ENCODE assay signal across 7 cellular contexts in genomic region chr19:49676136-49676689, GRCh38. TPM values are rescaled to one million over a fixed set of nuclear protein-coding genes. Genes with fewer than 3 reads are reported as not detected.
A peak's percentile ranks its signal among the peaks of the same experiment; 100 is the strongest.
DNase-seq lines count a peak whose midpoint lies in the region; TF ChIP-seq lines count a peak whose summit lies in the region.

No MANE protein-coding gene starts in this region.

- POLR2A ChIA-PET in SK-N-SH (lab: Yijun Ruan, JAX): interaction anchor here (1.0 to 2.2 kb wide), 8 partner anchors 10 to 214 kb away, joined by 3 to 15 read pairs (median 7); partner anchors contain the start of genes BCL2L12, CPT1C, IRF3 and NOSIP

- TF ChIP-seq CTCF in SK-N-SH (IDR thresholded peaks at IDR 0.05) (no peak), lower leg skin (IDR thresholded peaks at IDR 0.05) (peak in 1 of 3 donors; percentile 8), stomach (IDR thresholded peaks at IDR 0.05) (no peak)

- DNase-seq in ELF-1 (ENCODE audit: low read depth, low spot score) (peak; percentile 96), GM23248 (peak; percentile 93), NAMALWA (ENCODE audit: low spot score) (peak; percentile 90), SK-N-SH (peak; percentile 83), lower leg skin (ENCODE audit: low spot score in 2 of 2) (peak; percentile 84 to 97), stomach (peak; percentile 84)

- WGBS in GM23248 (ENCODE audit: low coverage in 1 of 2, low lambda C conversion rate in 2 of 2, missing lambda C conversion rate in 2 of 2), 2 experiments: 6 to 7% methylated on average over 22 of the region's 22 CpGs
- 12% methylated on average over 22 of the region's 22 CpGs for WGBS in SK-N-SH (ENCODE audit: low lambda C conversion rate)
- WGBS in lower leg skin, 2 donors: 2 to 5% methylated on average over 22 of the region's 22 CpGs
- WGBS in stomach, 5 donors: 1 to 5% (median 2%) methylated on average over 22 of the region's 22 CpGs

- H2AFZ ChIP-seq in GM23248 (peak overlapping the region; percentile 93), SK-N-SH (ENCODE audit: low read depth) (peak overlapping the region; percentile 84; the same call in 1 of the 2 replicates)

- H3K9ac ChIP-seq in GM23248: peak overlapping the region; percentile 87
- peak overlapping the region; percentile 73 for H3K9ac ChIP-seq in SK-N-SH
- peak overlapping the region; percentile 71 to 73 for H3K9ac ChIP-seq in duodenal mucosa (ENCODE audit: low read depth in 1 of 2, low read length in 2 of 2)

- TF ChIP-seq RAD21 in SK-N-SH (IDR thresholded peaks at IDR 0.05; ENCODE audit: low read length): no peak

- TF ChIP-seq EP300 in SK-N-SH (IDR thresholded peaks at IDR 0.05; ENCODE audit: borderline replicate concordance in 1 of 2, low read depth in 1 of 2, low read length in 1 of 2) (peak; percentile 15 to 44; a peak in 1 of 4 replicates), stomach (IDR thresholded peaks at IDR 0.05) (no peak)

- intact Hi-C loops in lower leg skin (cut with DNase I; ENCODE audit: low total_unique reads) (no loop called here), stomach (cut with DNase I; ENCODE audit: low total_unique reads) (no loop called here)

- peaks cover 11% of the 10 kb centered on the region for H3F3A ChIP-seq in GM23248 (ENCODE audit: insufficient read depth)
- H3F3A ChIP-seq in SK-N-SH (replicated peaks; ENCODE audit: insufficient read depth): peaks cover 22% of the 10 kb centered on the region

- CTCF ChIA-PET in SK-N-SH (lab: Yijun Ruan, JAX): interaction anchor here (0.9 to 8.8 kb wide), 8 partner anchors 9 to 143 kb away, joined by 4 to 78 read pairs (median 4); partner anchors contain the start of genes ADM5, BCL2L12, CPT1C and IRF3

- H3K4me3 ChIP-seq in GM23248 (peak overlapping the region; percentile 68), SK-N-SH (ENCODE audit: low read depth in 2 of 2, low read length in 1 of 2) (peak overlapping the region; percentile 38 to 46), duodenal mucosa (ENCODE audit: low read depth in 1 of 2, low read length in 2 of 2) (peak overlapping the region; percentile 63 to 70), lower leg skin (ENCODE audit: low read depth, poor library complexity, severe bottlenecking) (no peak overlapping the region), stomach (peak overlapping the region; percentile 35 to 84 (median 59))

- H3K27ac ChIP-seq in GM23248: peak overlapping the region; percentile 91
- peak overlapping the region; percentile 85 to 95 for H3K27ac ChIP-seq in SK-N-SH (ENCODE audit: low read depth in 2 of 2, low read length in 1 of 2)
- H3K27ac ChIP-seq in duodenal mucosa (ENCODE audit: low read depth, low read length): peak overlapping the region; percentile 83
- H3K27ac ChIP-seq in stomach: peak overlapping the region; percentile 69 to 95 (median 93)

- H3K36me3 ChIP-seq in GM23248 (ENCODE audit: low read depth) (0 out of 2 replicates have a peak, but pooled peaks cover 1% of the 10 kb centered on the region), SK-N-SH (replicated peaks in 1 of 2; ENCODE audit: control insufficient read depth in 1 of 2, insufficient read depth in 2 of 2, low read length in 1 of 2) (peaks cover 1 to 4% of the 10 kb centered on the region in 2 experiments), duodenal mucosa (ENCODE audit: control insufficient read depth in 1 of 2, insufficient read depth in 2 of 2, low read length in 2 of 2) (peaks cover 0 to 4% of the 10 kb centered on the region in 2 donors), stomach (peaks cover 3 to 14% (median 5%) of the 10 kb centered on the region in 4 donors)

- H3K4me1 ChIP-seq in GM23248 (ENCODE audit: insufficient read depth) (peaks cover 8% of the 10 kb centered on the region; the same call in 1 of the 2 replicates), SK-N-SH (ENCODE audit: control insufficient read depth in 1 of 2, insufficient read depth in 2 of 2, low read depth in 1 of 2, low read length in 1 of 2) (peaks cover 24 to 31% of the 10 kb centered on the region in 2 experiments; a peak in 3 of 4 replicates), duodenal mucosa (ENCODE audit: control insufficient read depth in 1 of 2, insufficient read depth in 2 of 2, low read length in 2 of 2) (peaks cover 22 to 37% of the 10 kb centered on the region in 2 donors), stomach (peaks cover 42 to 63% (median 57%) of the 10 kb centered on the region in 4 donors)

- H3K4me2 ChIP-seq in GM23248 (ENCODE audit: unreplicated experiment): peak overlapping the region; percentile 83
- peak overlapping the region; percentile 45 for H3K4me2 ChIP-seq in SK-N-SH

- no peaks in the 10 kb centered on the region for H4K20me1 ChIP-seq in GM23248 (ENCODE audit: insufficient read depth)
- peaks cover 34% of the 10 kb centered on the region for H4K20me1 ChIP-seq in SK-N-SH (ENCODE audit: insufficient read depth)

- H3K9me2 ChIP-seq in GM23248 (ENCODE audit: insufficient read depth) (no peaks in the 10 kb centered on the region), SK-N-SH (no peaks in the 10 kb centered on the region)

- TF ChIP-seq POLR2A in lower leg skin (IDR thresholded peaks at IDR 0.05): no peak
- no peak for TF ChIP-seq POLR2A in stomach (IDR thresholded peaks at IDR 0.05)

- H3K9me3 ChIP-seq in GM23248 (ENCODE audit: low read depth) (no peaks in the 10 kb centered on the region), SK-N-SH (no peaks in the 10 kb centered on the region), duodenal mucosa (ENCODE audit: control insufficient read depth in 1 of 2, low read length in 2 of 2) (no peaks in the 10 kb centered on the region), stomach (no peaks in the 10 kb centered on the region)

- in situ Hi-C loops in GM23248 (cut with MboI): no loop called here

- peaks cover 41% of the 10 kb centered on the region for H3K79me2 ChIP-seq in GM23248 (ENCODE audit: insufficient read depth)
- peaks cover 41% of the 10 kb centered on the region for H3K79me2 ChIP-seq in SK-N-SH (ENCODE audit: insufficient read depth)

- H3K27me3 ChIP-seq in GM23248 (replicated peaks; ENCODE audit: insufficient read depth): no peaks in the 10 kb centered on the region
- no peaks in the 10 kb centered on the region for H3K27me3 ChIP-seq in SK-N-SH (ENCODE audit: insufficient read depth)
- no peaks in the 10 kb centered on the region for H3K27me3 ChIP-seq in duodenal mucosa (ENCODE audit: control insufficient read depth in 1 of 2, insufficient read depth in 2 of 2, low read length in 2 of 2)
- no peaks in the 10 kb centered on the region for H3K27me3 ChIP-seq in stomach

TF ChIP-seq in SK-N-SH, 30 proteins besides CTCF, POLR2A, EP300 and RAD21 (continues in another document):
- TF ChIP-seq FOSL2 (IDR thresholded peaks at IDR 0.05; ENCODE audit: borderline replicate concordance, low read depth) (peak; percentile 38; the same call in 1 of the 2 replicates), MXI1 (IDR thresholded peaks at IDR 0.05; ENCODE audit: low read depth, low read length) (peak; percentile 76; the same call in 1 of the 2 replicates), MAX (IDR thresholded peaks at IDR 0.05; ENCODE audit: low read depth) (0 out of 2 replicates have a peak, but pooled peaks have one; percentile 37)

RNA-seq across cellular contexts. Expression of gene PRMT1, which starts 0.9 kb away (rescaled TPM):
- total RNA-seq in GM23248 (2014; rRNA removed; shearing (Covaris generic)): 192 and 225 TPM in 2 replicates
- polyA plus RNA-seq in GM23248 (2016; fragmentation: Nextera tagmentation; extraction: Ambion mirVana) (164 and 173 TPM in 2 replicates), SK-N-SH (2012; rRNA removed) (774 and 789 TPM in 2 replicates), stomach (100 to 1,000 TPM; 102 to 111 (median 111) TPM)
- polyA plus RNA-seq in SK-N-SH (2012; cell fraction: cytosol; rRNA removed): 388 and 605 TPM in 2 replicates
- polyA plus RNA-seq in SK-N-SH (2012; cell fraction: nucleus; rRNA removed): 501 and 596 TPM in 2 replicates
- total RNA-seq in lower leg skin (100 to 1,000 TPM; 102 to 117 (median 108) TPM), stomach (100 to 1,000 TPM in 3 of 5 donors, 10 to 100 TPM in 2; 53.3 to 131 (median 104) TPM)

RNA-seq across cellular contexts. Expression of gene BCL2L12, which starts 10.5 kb away (rescaled TPM):
- 4.3 and 9.5 TPM in 2 replicates for total RNA-seq in GM23248 (2014; rRNA removed; shearing (Covaris generic))
- polyA plus RNA-seq in GM23248 (2016; fragmentation: Nextera tagmentation; extraction: Ambion mirVana) (16.6 and 16.7 TPM in 2 replicates), SK-N-SH (2012; rRNA removed) (20.3 and 27.9 TPM in 2 replicates), stomach (10 to 100 TPM; 12.8 to 23.3 (median 22.4) TPM)
- polyA plus RNA-seq in SK-N-SH (2012; cell fraction: cytosol; rRNA removed): 11.9 and 15.4 TPM in 2 replicates
- polyA plus RNA-seq in SK-N-SH (2012; cell fraction: nucleus; rRNA removed): 18.2 and 30.0 TPM in 2 replicates
- total RNA-seq in lower leg skin (1 to 10 TPM; 6.1 to 9.2 (median 6.6) TPM), stomach (10 to 100 TPM in 1 of 5 donors, 1 to 10 TPM in 4; 2.3 to 10.7 (median 7.5) TPM)

RNA-seq across cellular contexts. Expression of gene IRF3, which starts 10.6 kb away (rescaled TPM):
- 50.0 and 55.6 TPM in 2 replicates for total RNA-seq in GM23248 (2014; rRNA removed; shearing (Covaris generic))
- polyA plus RNA-seq in GM23248 (2016; fragmentation: Nextera tagmentation; extraction: Ambion mirVana) (28.6 and 28.8 TPM in 2 replicates), SK-N-SH (2012; rRNA removed) (85.9 and 112 TPM in 2 replicates), stomach (100 to 1,000 TPM; 104 to 148 (median 114) TPM)
- 37.9 and 61.4 TPM in 2 replicates for polyA plus RNA-seq in SK-N-SH (2012; cell fraction: cytosol; rRNA removed)
- polyA plus RNA-seq in SK-N-SH (2012; cell fraction: nucleus; rRNA removed): 301 and 750 TPM in 2 replicates
- total RNA-seq in lower leg skin (100 to 1,000 TPM in 1 of 4 donors, 10 to 100 TPM in 3; 38.7 to 102 (median 74.9) TPM), stomach (100 to 1,000 TPM in 4 of 5 donors, 10 to 100 TPM in 1; 28.3 to 380 (median 104) TPM)

RNA-seq across cellular contexts. Expression of gene ADM5, which starts 13.2 kb away (rescaled TPM):
- 0.25 TPM in 1 of 2 replicates, not detected in the other for total RNA-seq in GM23248 (2014; rRNA removed; shearing (Covaris generic))
- polyA plus RNA-seq in GM23248 (2016; fragmentation: Nextera tagmentation; extraction: Ambion mirVana) (0.10 TPM in 1 of 2 replicates, not detected in the other), SK-N-SH (2012; rRNA removed) (1.3 TPM in 2 replicates), stomach (1 to 10 TPM in 1 of 3 donors, under 1 TPM in 2; 0.61 to 2.5 (median 1.00) TPM)
- 0.20 and 0.23 TPM in 2 replicates for polyA plus RNA-seq in SK-N-SH (2012; cell fraction: cytosol; rRNA removed)
- 8.2 and 9.3 TPM in 2 replicates for polyA plus RNA-seq in SK-N-SH (2012; cell fraction: nucleus; rRNA removed)
- total RNA-seq in lower leg skin (1 to 10 TPM in 3 of 4 donors, under 1 TPM in 1; 0.49 to 3.7 (median 3.5) TPM), stomach (1 to 10 TPM in 2 of 5 donors, not detected in 3; 1.1 to 1.7 TPM)

RNA-seq across cellular contexts. Expression of gene CPT1C, which starts 14.7 kb away (rescaled TPM):
- total RNA-seq in GM23248 (2014; rRNA removed; shearing (Covaris generic)): 11.7 and 16.6 TPM in 2 replicates
- polyA plus RNA-seq in GM23248 (2016; fragmentation: Nextera tagmentation; extraction: Ambion mirVana) (14.3 and 16.8 TPM in 2 replicates), SK-N-SH (2012; rRNA removed) (118 and 139 TPM in 2 replicates), stomach (10 to 100 TPM in 1 of 3 donors, 1 to 10 TPM in 2; 2.4 to 11.0 (median 3.1) TPM)
- polyA plus RNA-seq in SK-N-SH (2012; cell fraction: cytosol; rRNA removed): 44.5 and 60.4 TPM in 2 replicates
- polyA plus RNA-seq in SK-N-SH (2012; cell fraction: nucleus; rRNA removed): 666 and 747 TPM in 2 replicates
- total RNA-seq in lower leg skin (1 to 10 TPM in 3 of 4 donors, under 1 TPM in 1; 0.97 to 3.3 (median 1.8) TPM), stomach (10 to 100 TPM in 1 of 5 donors, 1 to 10 TPM in 2, not detected in 2; 1.8 to 35.6 (median 3.0) TPM)
